In the genomic region with DNA sequence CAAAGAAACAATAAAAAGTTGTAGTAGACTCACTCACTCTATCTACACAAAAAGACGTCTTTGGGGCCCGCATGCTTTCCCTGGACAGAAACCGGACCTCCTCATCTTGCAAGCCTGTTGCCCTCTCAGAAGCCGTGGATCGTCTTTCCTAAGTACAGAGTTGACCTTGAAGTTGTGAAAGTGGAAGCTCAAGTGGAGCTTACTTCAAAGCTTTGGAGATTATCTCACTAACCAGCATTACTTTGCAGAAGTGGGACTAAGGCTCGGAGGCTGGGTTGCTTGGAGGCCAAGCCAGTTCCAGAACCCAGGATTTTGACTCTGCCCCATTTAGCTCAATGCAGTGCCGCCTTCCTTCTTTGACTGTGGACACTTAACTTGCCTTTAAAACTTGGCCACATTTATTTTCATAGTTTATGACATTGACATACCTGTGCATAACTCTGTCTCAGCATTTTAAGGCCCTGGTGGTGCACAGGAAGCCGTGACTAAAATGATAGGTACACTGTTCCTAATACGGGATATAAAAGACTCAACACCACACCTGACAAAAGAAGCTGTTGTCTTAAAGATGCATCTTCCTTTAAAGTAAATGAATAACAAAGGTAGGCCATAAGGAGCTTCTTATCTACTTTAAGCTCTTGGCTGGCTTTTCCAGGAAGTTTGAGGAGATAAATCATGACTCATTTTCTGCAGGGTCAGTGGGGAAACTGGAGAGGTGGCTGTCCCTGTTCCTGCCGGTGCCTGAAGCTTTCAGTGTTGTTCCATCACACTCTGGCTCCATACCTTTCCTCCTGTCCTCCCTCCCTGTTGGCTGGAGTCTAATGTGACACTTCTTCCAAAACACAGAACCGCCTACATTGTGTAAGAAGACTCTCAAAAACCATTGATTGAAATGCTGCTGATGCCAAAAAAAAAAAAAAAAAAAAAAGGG, we compare ENCODE assay signal across 9 cellular contexts. TPM values are rescaled to one million over a fixed set of nuclear protein-coding genes. Genes with fewer than 3 reads are reported as not detected.
DNase-seq lines count a peak whose midpoint lies in the region; ATAC-seq, FAIRE-seq and TF ChIP-seq lines count a peak whose summit lies in the region.
"Had no signal": no experiment of that assay in that cellular context is flagged by ENCODE, and none has a peak within 500 bp of the region (broad histone marks: within the 10 kb centered on the region; RNA-seq: fewer than 3 reads in every experiment).

No MANE protein-coding gene starts in this region.

- no peak for ATAC-seq in HG03571 (IDR thresholded peaks at IDR 0.05; ENCODE audit: unreplicated experiment)

- WGBS in H1 (ENCODE audit: extremely low coverage in 1 of 2, insufficient coverage in 1 of 2, insufficient read length in 1 of 2, insufficient replicate concordance in 2 of 2, low coverage in 1 of 2, low lambda C conversion rate in 2 of 2, missing lambda C conversion rate in 1 of 2), 2 experiments, result 88% methylated on average over 11 of the region's 11 CpGs; no CpG with 5 or more reads in 1 of the 2 experiments

- no peak overlapping the region for H3K4me3 ChIP-seq in H1 (ENCODE audit: extremely low read depth in 1 of 4, insufficient read depth in 2 of 4, low read depth in 3 of 4, low read length in 4 of 4)
- peak overlapping the region; percentile 40 for H3K4me3 ChIP-seq in parathyroid adenoma (ENCODE audit: low read depth, low read length)

- no peak overlapping the region for H4K5ac ChIP-seq in H1 (ENCODE audit: insufficient read length, low read depth, low read length)

- H3K56ac ChIP-seq in H1 (replicated peaks; ENCODE audit: insufficient read length, low read depth, low read length), result no peak overlapping the region

- H3K9me3 ChIP-seq in H1 (ENCODE audit: insufficient read depth in 2 of 2, low read depth in 1 of 2, low read length in 1 of 2) (no peaks in the 10 kb centered on the region), parathyroid adenoma (ENCODE audit: control insufficient read depth, low read length) (no peaks in the 10 kb centered on the region)

- H4K8ac ChIP-seq in H1 (ENCODE audit: extremely low read depth, insufficient read depth, low read length), result no peak overlapping the region

- H3K9ac ChIP-seq in H1 (replicated peaks in 1 of 4; ENCODE audit: extremely low read depth in 1 of 4, low read depth in 3 of 4, low read length in 3 of 4) (no peak overlapping the region; a peak in 1 of 7 replicates), parathyroid adenoma (no peak overlapping the region)

- H3K23ac ChIP-seq in H1 (ENCODE audit: insufficient read length), result no peak overlapping the region

- H2BK15ac ChIP-seq in H1 (ENCODE audit: low read length), result no peak overlapping the region

- CTCF ChIA-PET in H1 (lab: Charles Lee; ENCODE audit: partially characterized antibody), result interaction anchor here (0.6 to 2.2 kb wide), 11 partner anchors 15 to 379 kb away, joined by 3 to 10 read pairs (median 3); no protein-coding TSS in a partner anchor
- CTCF ChIA-PET in HEK293T (lab: Yijun Ruan, JAX), result interaction anchor here (0.9 to 1.5 kb wide), 4 partner anchors 39 to 136 kb away, joined by 3 to 5 read pairs (median 4); no protein-coding TSS in a partner anchor

- H3K23me2 ChIP-seq in H1 (ENCODE audit: low read depth, low read length), result no peaks in the 10 kb centered on the region

- TF ChIP-seq POLR2A in GM12891 (IDR thresholded peaks at IDR 0.05; ENCODE audit: low read depth, low read length), result no peak
- no peak for TF ChIP-seq POLR2A in H1 (IDR thresholded peaks at IDR 0.05; ENCODE audit: control extremely low read depth in 1 of 2, low read depth in 2 of 2, low read length in 2 of 2)

- peaks cover 0 to 8% of the 10 kb centered on the region in 2 experiments for H4K20me1 ChIP-seq in H1 (replicated peaks in 1 of 2; ENCODE audit: control insufficient read depth in 1 of 2, insufficient read depth in 2 of 2, low read length in 2 of 2)

- H2AK5ac ChIP-seq in H1 (ENCODE audit: low read depth, low read length), result no peak overlapping the region

- H2AFZ ChIP-seq in H1 (ENCODE audit: low read length) (no peak overlapping the region), parathyroid adenoma (no peak overlapping the region)

- no peak overlapping the region for H4K91ac ChIP-seq in H1 (replicated peaks; ENCODE audit: insufficient read length, low read length)

- 0 out of 2 replicates have a peak overlapping the region, but pooled peaks have one; percentile 39 for H2BK12ac ChIP-seq in H1 (ENCODE audit: low read depth, low read length)

- H2BK20ac ChIP-seq in H1 (ENCODE audit: low read length), result 0 out of 2 replicates have a peak overlapping the region, but pooled peaks have one; percentile 32

- POLR2A ChIA-PET in H1 (lab: Charles Lee; ENCODE audit: partially characterized antibody), result interaction anchor here (1.1 to 2.2 kb wide), 4 partner anchors 11 to 130 kb away, joined by 3 to 8 read pairs (median 6); partner anchors contain the start of genes NAIF1 and SLC25A25
- POLR2A ChIA-PET in HEK293T (lab: Yijun Ruan, JAX), result interaction anchor here (1.0 to 1.9 kb wide), 3 partner anchors 11 to 19 kb away, joined by 3 to 5 read pairs (median 4); partner anchors contain the start of gene NAIF1

- no peak for TF ChIP-seq EP300 in H1 (IDR thresholded peaks at IDR 0.05; ENCODE audit: borderline replicate concordance in 1 of 2, low read depth in 2 of 2, low read length in 2 of 2)

- H3K27me3 ChIP-seq in H1 (replicated peaks in 1 of 4; ENCODE audit: control insufficient read depth in 3 of 4, extremely low read depth in 1 of 4, insufficient read depth in 3 of 4, low read length in 3 of 4), result no peaks in the 10 kb centered on the region
- H3K27me3 ChIP-seq in parathyroid adenoma (ENCODE audit: control insufficient read depth, insufficient read depth, low read length), result no peaks in the 10 kb centered on the region

- H3K36me3 ChIP-seq in H1 (ENCODE audit: control insufficient read depth in 2 of 4, insufficient read depth in 4 of 4, low read length in 3 of 4) (no peaks in the 10 kb centered on the region), parathyroid adenoma (ENCODE audit: control insufficient read depth, insufficient read depth, low read length) (no peaks in the 10 kb centered on the region)

- DNase-seq in GM12891 (ENCODE audit: insufficient read length, low spot score), result no peak
- DNase-seq in OCI-M1 (lab: John Stamatoyannopoulos, UW), result peak; percentile 94
- DNase-seq in H1 (ENCODE audit: low read depth in 1 of 2, low spot score in 2 of 2), result no peak
- DNase-seq in HEK293T (ENCODE audit: extremely low spot score), result no peak
- no peak for DNase-seq in NCI-H1105 treated with DMSO at 0.1 percent for 48 hours (lab: John Stamatoyannopoulos, UW)
- no peak for DNase-seq in activated effector memory CD4-positive, alpha-beta T cell treated with anti-CD3 and anti-CD28 coated beads, Interleukin-2, amount 50 U/mL, for 16 hours

- no peak for TF ChIP-seq RAD21 in H1 (IDR thresholded peaks at IDR 0.05 in 1 of 2, conservative IDR thresholded peaks at IDR 0.05 in 1 of 2; ENCODE audit: low read depth in 2 of 2, low read length in 2 of 2)

- H3K4me1 ChIP-seq in H1 (replicated peaks in 1 of 4; ENCODE audit: control insufficient read depth in 3 of 4, insufficient read depth in 4 of 4, low read length in 3 of 4) (peaks cover 0 to 5% (median 1%) of the 10 kb centered on the region in 4 experiments; a peak in 3 of 7 replicates), parathyroid adenoma (peaks cover 37% of the 10 kb centered on the region)

- H3K14ac ChIP-seq in H1 (ENCODE audit: insufficient read length), result no peak overlapping the region

- H2BK120ac ChIP-seq in H1 (replicated peaks; ENCODE audit: low read depth, low read length), result no peak overlapping the region

- H3K18ac ChIP-seq in H1 (ENCODE audit: extremely low read depth, low read length), result no peak overlapping the region

- no peak overlapping the region for H3K4ac ChIP-seq in H1 (replicated peaks; ENCODE audit: insufficient read length, low read depth, low read length)

- H3K79me2 ChIP-seq in H1 (ENCODE audit: control insufficient read depth in 1 of 2, insufficient read depth in 2 of 2, low read length in 2 of 2) (peaks cover 0 to 13% of the 10 kb centered on the region in 2 experiments; a peak in 1 of 4 replicates), parathyroid adenoma (peaks cover 3% of the 10 kb centered on the region)

- FAIRE-seq in GM12891 (lab: Jason Lieb, UNC) (no peak), H1 (lab: Jason Lieb, UNC) (no peak)
- FAIRE-seq: islet of Langerhans had no signal

- H2BK5ac ChIP-seq in H1 (ENCODE audit: low read depth, low read length), result no peak overlapping the region

- peaks cover 2% of the 10 kb centered on the region; the same call in 1 of the 2 replicates for H3K79me1 ChIP-seq in H1 (ENCODE audit: low read depth, low read length)

- H3K27ac ChIP-seq in H1 (ENCODE audit: low read depth, low read length) (no peak overlapping the region), parathyroid adenoma (peak overlapping the region; percentile 96)

- H3K4me2 ChIP-seq in H1 (ENCODE audit: insufficient read depth in 1 of 2, low read depth in 2 of 2, low read length in 2 of 2) (no peak overlapping the region), parathyroid adenoma (ENCODE audit: low read length) (peak overlapping the region; percentile 15)

- TF ChIP-seq CTCF in H1 (IDR thresholded peaks at IDR 0.05; ENCODE audit: control extremely low read depth in 1 of 3, insufficient read depth in 1 of 3, low read depth in 1 of 3, low read length in 3 of 3) (no peak), parathyroid adenoma (IDR thresholded peaks at IDR 0.05) (no peak)

RNA-seq across cellular contexts. Expression of gene SLC25A25, which starts 10.7 kb away (rescaled TPM):
- polyA plus RNA-seq in GM12891 (2012; ENCODE audit: low read depth, missing spikeins), result 5.1 TPM
- total RNA-seq in H1 (2021; fragmentation: NEBNext Ultra II Directional; extraction: Animal tissue kit (Norgen Biotek cat#: 25700)), result 16.8 and 18.5 TPM in 2 replicates
- 6.5 and 10.0 TPM in 2 replicates for polyA plus RNA-seq in H1 (2011; rRNA removed)
- 13.4 TPM for polyA plus RNA-seq in H1 (2011; cell fraction: cytosol; rRNA removed)
- polyA plus RNA-seq in H1 (2011; cell fraction: nucleus; rRNA removed), result 20.4 TPM
- 13.0 to 16.1 TPM (median 14.5 TPM) in 4 replicates for polyA plus RNA-seq in H1 (2012, experiment 1 of 2)
- 11.4 TPM for polyA plus RNA-seq in H1 (2012, experiment 2 of 2)
- 6.5 TPM for polyA plus RNA-seq in H1 (2013, experiment 1 of 2)
- polyA plus RNA-seq in H1 (2013, experiment 2 of 2), result 6.8 TPM
- polyA minus RNA-seq in H1 (2011; rRNA and poly(A)+ RNA removed), result 11.8 and 11.9 TPM in 2 replicates
- polyA minus RNA-seq in H1 (2011; cell fraction: cytosol; rRNA and poly(A)+ RNA removed), result 15.9 TPM
- polyA minus RNA-seq in H1 (2011; cell fraction: nucleus; rRNA and poly(A)+ RNA removed), result 11.6 TPM

RNA-seq across cellular contexts. Expression of gene NAIF1, which starts 11.6 kb away (rescaled TPM):
- 7.0 TPM for polyA plus RNA-seq in GM12891 (2012; ENCODE audit: low read depth, missing spikeins)
- 8.7 and 11.6 TPM in 2 replicates for total RNA-seq in H1 (2021; fragmentation: NEBNext Ultra II Directional; extraction: Animal tissue kit (Norgen Biotek cat#: 25700))
- polyA plus RNA-seq in H1 (2011; rRNA removed), result 9.0 and 11.2 TPM in 2 replicates
- 12.5 TPM for polyA plus RNA-seq in H1 (2011; cell fraction: cytosol; rRNA removed)
- polyA plus RNA-seq in H1 (2011; cell fraction: nucleus; rRNA removed), result 10.5 TPM
- polyA plus RNA-seq in H1 (2012, experiment 1 of 2), result 7.3 to 9.9 TPM (median 9.4 TPM) in 4 replicates
- polyA plus RNA-seq in H1 (2012, experiment 2 of 2), result 7.0 TPM
- 5.9 TPM for polyA plus RNA-seq in H1 (2013, experiment 1 of 2)
- 5.8 TPM for polyA plus RNA-seq in H1 (2013, experiment 2 of 2)
- 8.0 and 10.2 TPM in 2 replicates for polyA minus RNA-seq in H1 (2011; rRNA and poly(A)+ RNA removed)
- 6.5 TPM for polyA minus RNA-seq in H1 (2011; cell fraction: cytosol; rRNA and poly(A)+ RNA removed)
- 5.1 TPM for polyA minus RNA-seq in H1 (2011; cell fraction: nucleus; rRNA and poly(A)+ RNA removed)

RNA-seq across cellular contexts. Expression of gene PTGES2, which starts 48.8 kb away (rescaled TPM):
- 45.3 TPM for polyA plus RNA-seq in GM12891 (2012; ENCODE audit: low read depth, missing spikeins)
- total RNA-seq in H1 (2021; fragmentation: NEBNext Ultra II Directional; extraction: Animal tissue kit (Norgen Biotek cat#: 25700)), result 76.9 and 81.2 TPM in 2 replicates
- 80.7 and 119 TPM in 2 replicates for polyA plus RNA-seq in H1 (2011; rRNA removed)
- 104 TPM for polyA plus RNA-seq in H1 (2011; cell fraction: cytosol; rRNA removed)
- polyA plus RNA-seq in H1 (2011; cell fraction: nucleus; rRNA removed), result 242 TPM
- polyA plus RNA-seq in H1 (2012, experiment 1 of 2), result 50.2 to 79.0 TPM (median 72.3 TPM) in 4 replicates
- 60.0 TPM for polyA plus RNA-seq in H1 (2012, experiment 2 of 2)
- 52.2 TPM for polyA plus RNA-seq in H1 (2013, experiment 1 of 2)
- 49.8 TPM for polyA plus RNA-seq in H1 (2013, experiment 2 of 2)
- 61.8 and 72.7 TPM in 2 replicates for polyA minus RNA-seq in H1 (2011; rRNA and poly(A)+ RNA removed)
- 58.8 TPM for polyA minus RNA-seq in H1 (2011; cell fraction: cytosol; rRNA and poly(A)+ RNA removed)
- polyA minus RNA-seq in H1 (2011; cell fraction: nucleus; rRNA and poly(A)+ RNA removed), result 65.8 TPM
